ENCODE assay signal across 22 cellular contexts in genomic region chr12:111314949-111315539, GRCh38. TPM values are rescaled to one million over a fixed set of nuclear protein-coding genes. Genes with fewer than 3 reads are reported as not detected.
DNase-seq lines count a peak whose midpoint lies in the region; ATAC-seq and TF ChIP-seq lines count a peak whose summit lies in the region.
"Had no signal": no experiment of that assay in that cellular context is flagged by ENCODE, and none has a peak within 500 bp of the region (broad histone marks: within the 10 kb centered on the region; RNA-seq: fewer than 3 reads in every experiment).

No MANE protein-coding gene starts in this region.

- no peak overlapping the region for H3K27ac ChIP-seq in OCI-LY7 (ENCODE audit: low read depth, low read length, poor library complexity, severe bottlenecking)
- H3K27ac ChIP-seq: 22Rv1, epithelial cell of prostate, thoracic aorta had no signal

- no peaks in the 10 kb centered on the region for H3K4me1 ChIP-seq in OCI-LY7 (ENCODE audit: insufficient read depth, low read length, poor library complexity, severe bottlenecking)

- POLR2A ChIA-PET in OCI-LY7 (lab: Charles Lee) = interaction anchor here (0.6 kb wide), 1 partner anchor 350 kb away, joined by 3 read pairs; no protein-coding TSS in a partner anchor

- no peaks in the 10 kb centered on the region for H3K79me2 ChIP-seq in OCI-LY7 (ENCODE audit: insufficient read depth, low read depth, low read length)

- H4K20me1 ChIP-seq in OCI-LY7 (ENCODE audit: insufficient read depth, low read length) = no peaks in the 10 kb centered on the region

- H3K4me3 ChIP-seq in OCI-LY7 (ENCODE audit: low read depth, low read length, poor library complexity, severe bottlenecking) = no peak overlapping the region

- no peaks in the 10 kb centered on the region for H3K9me3 ChIP-seq in OCI-LY7 (ENCODE audit: low read length)
- H3K9me3 ChIP-seq: SK-N-SH, thoracic aorta had no signal

- CTCF ChIA-PET in OCI-LY7 (lab: Charles Lee; ENCODE audit: unreplicated experiment) = no interaction called here

- ATAC-seq in Right ventricle myocardium superior (ENCODE audit: poor library complexity) (peak; percentile 22), GM19455 (IDR thresholded peaks at IDR 0.05; ENCODE audit: unreplicated experiment) (no peak)
- ATAC-seq: naive thymus-derived CD8-positive, alpha-beta T cell had no signal

- TF ChIP-seq CTCF in OCI-LY7 (conservative IDR thresholded peaks at IDR 0.05; ENCODE audit: low read length) = no peak

- peak; percentile 6 for DNase-seq in SIG-M5 treated with dmso at 0.1 percent for 504 hours (lab: John Stamatoyannopoulos, UW; ENCODE audit: unreplicated experiment)
- no peak for DNase-seq in SIG-M5 (lab: John Stamatoyannopoulos, UW)
- no peak for DNase-seq in OCI-LY7 (ENCODE audit: low spot score)
- no peak for DNase-seq in Right ventricle myocardium superior
- DNase-seq in NCI-H2081 treated with DMSO at 0.1 percent for 48 hours (lab: John Stamatoyannopoulos, UW) = no peak
- no peak for DNase-seq in iPS-NIHi11 (ENCODE audit: low spot score)
- no peak for DNase-seq in HK-2 (ENCODE audit: unreplicated experiment)
- DNase-seq: activated CD4-positive, alpha-beta T cell treated with anti-CD3 and anti-CD28 coated beads for 4 hours; activated naive CD4-positive, alpha-beta T cell; activated T-cell treated with anti-CD3 and anti-CD28 coated beads for 4 hours; C1 segment of cervical spinal cord; DMS153; glutamatergic neuron; KBM-7; naive thymus-derived CD8-positive, alpha-beta T cell; NCI-H1436; NCI-H446 treated with DMSO at 0.1 percent for 48 hours; SK-N-SH had no signal

- TSS peak; percentile 46 for BruUV-seq in OCI-LY7 (replicated peaks; lab: Mats Ljungman, UMichigan)

- H3K9me2 ChIP-seq in OCI-LY7 (ENCODE audit: insufficient read depth, low read length) = no peaks in the 10 kb centered on the region
- H3K9me2 ChIP-seq: SK-N-SH had no signal

- no peak overlapping the region for H2AFZ ChIP-seq in OCI-LY7 (ENCODE audit: low read length)

- H3K36me3 ChIP-seq in OCI-LY7 (ENCODE audit: insufficient read depth, low read length) = no peaks in the 10 kb centered on the region
- H3K36me3 ChIP-seq: thoracic aorta had no signal

- intact Hi-C loops in OCI-LY7 (cut with micrococcal nuclease; ENCODE audit: unreplicated experiment) = loop anchor here (2.0 to 5.0 kb wide), 2 partner anchors 293 to 418 kb away; no protein-coding TSS in a partner anchor
- intact Hi-C loops in Right ventricle myocardium superior (cut with DNase I) = loop anchor here (2.0 to 5.0 kb wide), 3 partner anchors 293 to 420 kb away; no protein-coding TSS in a partner anchor

- H3K4me2 ChIP-seq in OCI-LY7 (ENCODE audit: low read length) = no peak overlapping the region
- H3K4me2 ChIP-seq: SK-N-SH had no signal

RNA-seq across cellular contexts. Expression of gene PHETA1, which starts 53.9 kb away (rescaled TPM):
- 0.70 and 0.73 TPM in 2 replicates for total RNA-seq in OCI-LY7 (2014; rRNA removed; shearing (Covaris generic))
- 2.7 TPM in 2 replicates for total RNA-seq in OCI-LY7 (2022)
- 35.1 TPM for total RNA-seq in Right ventricle myocardium superior
